2 cellular contexts compared by ENCODE assay signal in genomic region chr20:49037962-49038387, GRCh38.
TF ChIP-seq lines count a peak whose summit lies in the region.

No MANE protein-coding gene starts in this region.

TF ChIP-seq in HEK293, 187 proteins besides CTCF, POLR2A, EP300 and RAD21 (continued from another document):
- no peak for TF ChIP-seq ZBTB10 (tag by site-specific recombination; IDR thresholded peaks at IDR 0.05)

TF ChIP-seq in K562, 482 proteins besides CTCF, POLR2A, EP300 and RAD21 (continued from another document and continues in another):
- TF ChIP-seq FOXP1 (CRISPR knock-in tag; IDR thresholded peaks at IDR 0.05) (no peak), ZSCAN32 (CRISPR knock-in tag; IDR thresholded peaks at IDR 0.05) (no peak), FOXK2 (conservative IDR thresholded peaks at IDR 0.05 in 1 of 2, IDR thresholded peaks at IDR 0.05 in 1 of 2; ENCODE audit: low read depth in 2 of 2) (peak in 1 of 2 experiments; percentile 55; a peak in 1 of 4 replicates), CHCHD3 (CRISPR knock-in tag; IDR thresholded peaks at IDR 0.05) (no peak), CBX2 (IDR thresholded peaks at IDR 0.05; ENCODE audit: insufficient read depth, low read length, poor library complexity, severe bottlenecking) (no peak), RBM39 (optimal IDR thresholded peaks at IDR 0.05; ENCODE audit: low read depth, low read length) (no peak), ZNF384 (IDR thresholded peaks at IDR 0.05; ENCODE audit: low read depth, low read length) (peak; percentile 95), RBBP5 (IDR thresholded peaks at IDR 0.05; ENCODE audit: borderline replicate concordance, insufficient read depth, low read length, poor library complexity, severe bottlenecking) (no peak), MAFG (tag; conservative IDR thresholded peaks at IDR 0.05) (peak; percentile 56; the same call in 1 of the 2 replicates), CBX8 (IDR thresholded peaks at IDR 0.05; ENCODE audit: borderline replicate concordance, extremely low read depth, low read depth, low read length, poor library complexity, severe bottlenecking) (no peak), MAFF (IDR thresholded peaks at IDR 0.05; ENCODE audit: low read length) (peak; percentile 51; the same call in 1 of the 2 replicates), MTA2 (IDR thresholded peaks at IDR 0.05; ENCODE audit: low read depth) (peak; percentile 67), PTRF (tag; IDR thresholded peaks at IDR 0.05) (no peak), GTF2E2 (tag; IDR thresholded peaks at IDR 0.05) (0 out of 2 replicates have a peak, but pooled peaks have one; percentile 13), ATF7 (IDR thresholded peaks at IDR 0.05) (peak; percentile 62; the same call in 1 of the 2 replicates), LCOR (CRISPR knock-in tag; IDR thresholded peaks at IDR 0.05) (peak; percentile 82), ETV1 (tag; conservative IDR thresholded peaks at IDR 0.05; ENCODE audit: low read depth) (peak; percentile 42; the same call in 1 of the 2 replicates), USF2 (CRISPR knock-in tag; IDR thresholded peaks at IDR 0.05) (0 out of 2 replicates have a peak, but pooled peaks have one; percentile 12), ARNT (IDR thresholded peaks at IDR 0.05) (peak in 1 of 2 experiments; percentile 45; a peak in 1 of 4 replicates), ELF1 (tag; IDR thresholded peaks at IDR 0.05) (0 out of 2 replicates have a peak, but pooled peaks have one; percentile 39), ZBTB1 (CRISPR knock-in tag; IDR thresholded peaks at IDR 0.05; ENCODE audit: borderline replicate concordance, low read depth) (peak; percentile 98), THAP12 (CRISPR knock-in tag; IDR thresholded peaks at IDR 0.05) (no peak), TBL1XR1 (IDR thresholded peaks at IDR 0.05; ENCODE audit: low read length in 2 of 2) (peak in 1 of 2 experiments; percentile 77; a peak in 2 of 4 replicates), ARID1B (IDR thresholded peaks at IDR 0.05) (peak; percentile 87), LEF1 (IDR thresholded peaks at IDR 0.05) (peak; percentile 70; the same call in 1 of the 2 replicates), RAD51 (IDR thresholded peaks at IDR 0.05; ENCODE audit: borderline replicate concordance, low read depth) (0 out of 2 replicates have a peak, but pooled peaks have one; percentile 33), SP1 (CRISPR knock-in tag; IDR thresholded peaks at IDR 0.05) (peak; percentile 61; the same call in 1 of the 2 replicates), TRIM24 (IDR thresholded peaks at IDR 0.05) (peak in 1 of 2 experiments; percentile 39; a peak in 1 of 4 replicates), TAL1 (IDR thresholded peaks at IDR 0.05) (peak; percentile 64), MAX (CRISPR knock-in tag; IDR thresholded peaks at IDR 0.05) (peak; percentile 68), SMARCA4 (IDR thresholded peaks at IDR 0.05) (peak; percentile 90), ZNF318 (IDR thresholded peaks at IDR 0.05; ENCODE audit: borderline replicate concordance in 1 of 2, low read depth in 1 of 2) (peak in 1 of 2 experiments; percentile 88; a peak in 2 of 4 replicates), ZNF347 (CRISPR knock-in tag; IDR thresholded peaks at IDR 0.05; ENCODE audit: low read depth) (no peak), ZNF589 (CRISPR knock-in tag; IDR thresholded peaks at IDR 0.05; ENCODE audit: low read depth) (0 out of 2 replicates have a peak, but pooled peaks have one; percentile 56), ZBTB12 (CRISPR knock-in tag; IDR thresholded peaks at IDR 0.05) (no peak), SMARCE1 (IDR thresholded peaks at IDR 0.05) (peak; percentile 95), BCOR (IDR thresholded peaks at IDR 0.05) (peak; percentile 82), MAZ (CRISPR knock-in tag; conservative IDR thresholded peaks at IDR 0.05 in 1 of 2, IDR thresholded peaks at IDR 0.05 in 1 of 2) (0 out of 4 replicates have a peak, but pooled peaks of 1 of the 2 experiments have one; percentile 19), MEF2D (tag; conservative IDR thresholded peaks at IDR 0.05; ENCODE audit: low read depth) (0 out of 2 replicates have a peak, but pooled peaks have one; percentile 42), JUND (IDR thresholded peaks at IDR 0.05; ENCODE audit: borderline replicate concordance, low read depth, low read length) (peak; percentile 70), JUND (tag; IDR thresholded peaks at IDR 0.05; ENCODE audit: borderline replicate concordance, low read depth, low read length) (no peak; the same call in 2 of the 3 replicates), AFF1 (IDR thresholded peaks at IDR 0.05; ENCODE audit: low read depth in 1 of 2, partially characterized antibody in 2 of 2) (peak in 1 of 2 experiments; percentile 62), CCNT2 (IDR thresholded peaks at IDR 0.05; ENCODE audit: borderline replicate concordance, extremely low read depth, insufficient read length, low read depth, low read length) (peak; percentile 56), CTBP1 (IDR thresholded peaks at IDR 0.05; ENCODE audit: borderline replicate concordance) (peak; percentile 68; the same call in 1 of the 2 replicates), ZNF444 (CRISPR knock-in tag; IDR thresholded peaks at IDR 0.05) (no peak), KAT7 (CRISPR knock-in tag; IDR thresholded peaks at IDR 0.05; ENCODE audit: borderline replicate concordance) (peak; percentile 62; the same call in 1 of the 2 replicates), KHSRP (IDR thresholded peaks at IDR 0.05) (no peak)
